Comparison of ENCODE assay signal across 1 cellular context in the genomic region with DNA sequence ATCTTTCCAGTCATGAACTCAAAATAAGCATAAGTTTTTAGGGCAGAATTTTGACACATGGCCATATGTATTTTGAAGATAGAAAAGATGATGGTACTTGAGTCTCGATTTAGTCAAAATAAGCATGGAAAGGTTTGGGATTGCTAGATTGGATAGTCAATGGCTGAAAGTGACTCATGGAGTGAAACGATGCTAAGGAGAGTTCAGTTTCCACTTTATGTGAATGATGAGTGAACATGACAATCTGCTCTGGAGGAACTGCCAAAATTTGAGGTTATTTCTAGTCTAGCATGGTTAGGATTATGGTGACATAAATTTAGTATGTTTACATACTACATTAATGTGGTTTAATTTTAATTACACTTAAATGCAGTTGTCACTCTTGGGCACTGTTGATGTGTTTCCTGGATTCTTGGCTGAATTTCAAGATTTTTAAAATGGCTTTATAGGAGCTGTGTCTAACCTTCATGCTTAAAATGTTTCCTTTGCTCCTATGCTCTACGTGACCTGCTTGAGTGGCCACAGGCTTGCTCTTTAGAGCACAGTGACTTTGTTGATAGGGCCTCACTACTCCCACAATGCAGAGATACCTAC.
TF ChIP-seq lines count a peak whose summit lies in the region.

No MANE protein-coding gene starts in this region.

TF ChIP-seq in H1, 55 proteins besides CTCF, POLR2A, EP300 and RAD21:
- TF ChIP-seq BRCA1 (IDR thresholded peaks at IDR 0.05; ENCODE audit: low read depth, low read length) (no peak), CHD2 (IDR thresholded peaks at IDR 0.05; ENCODE audit: low read length) (peak; percentile 17; the same call in 1 of the 2 replicates), NRF1 (IDR thresholded peaks at IDR 0.05; ENCODE audit: low read depth, low read length) (0 out of 2 replicates have a peak, but pooled peaks have one; percentile 8), SIN3A (conservative IDR thresholded peaks at IDR 0.05 in 1 of 2, IDR thresholded peaks at IDR 0.05 in 1 of 2; ENCODE audit: low read depth in 1 of 2, low read length in 2 of 2) (0 out of 4 replicates have a peak, but pooled peaks of 1 of the 2 experiments have one; percentile 16), POLR2AphosphoS5 (IDR thresholded peaks at IDR 0.05; ENCODE audit: low read depth, low read length) (peak; percentile 50)
TF ChIP-seq in H1: peak in this region for 4.
